ENCODE assay signal across 34 cellular contexts in genomic region chr7:124354206-124354605, GRCh38.
"Had no signal": no experiment of that assay in that cellular context is flagged by ENCODE, and none has a peak within 500 bp of the region (broad histone marks: within the 10 kb centered on the region; RNA-seq: fewer than 3 reads in every experiment).

No MANE protein-coding gene starts in this region.

- H3K9me3 ChIP-seq: ascending aorta had no signal

- H3K9me3 Mint-ChIP-seq: activated B cell treated with CpG ODN at 0.5 μM for 24 hours; activated CD4-positive, alpha-beta memory T cell treated with anti-CD3 and anti-CD28 coated beads for 36 hours; activated CD4-positive, alpha-beta T cell treated with anti-CD3 and anti-CD28 coated beads, Interleukin-2, amount 10 ng/mL, durations not matched to agents 24 days and 14 days; activated CD8-positive, alpha-beta T cell treated with anti-CD3 and anti-CD28 coated beads for 36 hours; activated naive CD4-positive, alpha-beta T cell treated with anti-CD3 and anti-CD28 coated beads, Interleukin-2, amount 50 U/mL, for 24 hours; activated naive CD8-positive, alpha-beta T cell treated with anti-CD3 and anti-CD28 coated beads, Interleukin-2, amount 10 ng/mL, durations not matched to agents 7 days and 5 days; activated naive CD8-positive, alpha-beta T cell treated with anti-CD3 and anti-CD28 coated beads, Interleukin-2, amount 50 U/mL, for 24 hours; activated T-helper 2 cell treated with anti-CD3 and anti-CD28 coated beads, Interferon-gamma antibody, Interleukin-2, Interleukin-4, amounts not matched to agents 10 μg/mL and 5 μg/mL and 100 μg/mL, durations not matched to agents 14 hours and 24 hours and 36 hours; T-helper 1 cell treated with Interleukin-12 subunit alpha and Interleukin-12 subunit beta and Interleukin-4 antibody, amounts not matched to agents 30 μg/mL and 1 μg/mL, for 36 hours had no signal

- H3K27me3 Mint-ChIP-seq: activated B cell treated with CpG ODN at 0.5 μM for 24 hours; activated CD4-positive, alpha-beta memory T cell treated with anti-CD3 and anti-CD28 coated beads for 36 hours; activated CD4-positive, alpha-beta T cell treated with anti-CD3 and anti-CD28 coated beads, Interleukin-2, amount 10 ng/mL, durations not matched to agents 24 days and 14 days; activated CD8-positive, alpha-beta T cell treated with anti-CD3 and anti-CD28 coated beads for 36 hours; activated naive CD4-positive, alpha-beta T cell treated with anti-CD3 and anti-CD28 coated beads, Interleukin-2, amount 10 ng/mL, durations not matched to agents 7 days and 5 days; activated naive CD4-positive, alpha-beta T cell treated with anti-CD3 and anti-CD28 coated beads, Interleukin-2, amount 50 U/mL, for 24 hours; activated naive CD8-positive, alpha-beta T cell; activated naive CD8-positive, alpha-beta T cell treated with anti-CD3 and anti-CD28 coated beads, Interleukin-2, amount 10 ng/mL, durations not matched to agents 7 days and 5 days; activated naive CD8-positive, alpha-beta T cell treated with anti-CD3 and anti-CD28 coated beads, Interleukin-2, amount 50 U/mL, for 24 hours; central memory CD8-positive, alpha-beta T cell had no signal

- H3K27ac Mint-ChIP-seq: activated B cell treated with CpG ODN at 0.5 μM for 24 hours; activated CD4-positive, alpha-beta memory T cell treated with anti-CD3 and anti-CD28 coated beads for 36 hours; activated CD4-positive, alpha-beta T cell treated with anti-CD3 and anti-CD28 coated beads, Interleukin-2, amount 10 ng/mL, durations not matched to agents 24 days and 14 days; activated CD8-positive, alpha-beta T cell treated with anti-CD3 and anti-CD28 coated beads for 36 hours; activated naive CD4-positive, alpha-beta T cell treated with anti-CD3 and anti-CD28 coated beads, Interleukin-2, amount 10 ng/mL, durations not matched to agents 7 days and 5 days; activated naive CD4-positive, alpha-beta T cell treated with anti-CD3 and anti-CD28 coated beads, Interleukin-2, amount 50 U/mL, for 24 hours; activated naive CD8-positive, alpha-beta T cell; activated naive CD8-positive, alpha-beta T cell treated with anti-CD3 and anti-CD28 coated beads, Interleukin-2, amount 10 ng/mL, durations not matched to agents 7 days and 5 days; activated naive CD8-positive, alpha-beta T cell treated with anti-CD3 and anti-CD28 coated beads, Interleukin-2, amount 50 U/mL, for 24 hours; activated T-helper 2 cell treated with anti-CD3 and anti-CD28 coated beads, Interferon-gamma antibody, Interleukin-2, Interleukin-4, amounts not matched to agents 10 μg/mL and 5 μg/mL and 100 μg/mL, durations not matched to agents 14 hours and 24 hours and 36 hours; T-helper 1 cell treated with Interleukin-12 subunit alpha and Interleukin-12 subunit beta and Interleukin-4 antibody, amounts not matched to agents 30 μg/mL and 1 μg/mL, for 36 hours; T-helper 2 cell treated with Interferon-gamma antibody and Interleukin-4, amounts not matched to agents 5 μg/mL and 100 μg/mL, for 36 hours had no signal

- FAIRE-seq: bronchial epithelial cell, TTC549 had no signal

- H3K4me1 Mint-ChIP-seq: activated B cell treated with CpG ODN at 0.5 μM for 24 hours; activated CD4-positive, alpha-beta T cell treated with anti-CD3 and anti-CD28 coated beads, Interleukin-2, amount 10 ng/mL, durations not matched to agents 24 days and 14 days; activated naive CD4-positive, alpha-beta T cell treated with anti-CD3 and anti-CD28 coated beads, Interleukin-2, amount 10 ng/mL, durations not matched to agents 7 days and 5 days; activated naive CD4-positive, alpha-beta T cell treated with anti-CD3 and anti-CD28 coated beads, Interleukin-2, amount 50 U/mL, for 24 hours; activated naive CD8-positive, alpha-beta T cell treated with anti-CD3 and anti-CD28 coated beads, Interleukin-2, amount 10 ng/mL, durations not matched to agents 7 days and 5 days; activated naive CD8-positive, alpha-beta T cell treated with anti-CD3 and anti-CD28 coated beads, Interleukin-2, amount 50 U/mL, for 24 hours; central memory CD8-positive, alpha-beta T cell had no signal

- H3K27me3 ChIP-seq: ascending aorta, cardiac muscle cell had no signal

- H3K36me3 ChIP-seq: ascending aorta, cardiac muscle cell had no signal

- H3K4me3 Mint-ChIP-seq: activated B cell treated with CpG ODN at 0.5 μM for 24 hours; activated CD4-positive, alpha-beta memory T cell treated with anti-CD3 and anti-CD28 coated beads for 36 hours; activated CD4-positive, alpha-beta T cell treated with anti-CD3 and anti-CD28 coated beads, Interleukin-2, amount 10 ng/mL, durations not matched to agents 24 days and 14 days; activated CD8-positive, alpha-beta T cell treated with anti-CD3 and anti-CD28 coated beads for 36 hours; activated naive CD4-positive, alpha-beta T cell treated with anti-CD3 and anti-CD28 coated beads, Interleukin-2, amount 10 ng/mL, durations not matched to agents 7 days and 5 days; activated naive CD4-positive, alpha-beta T cell treated with anti-CD3 and anti-CD28 coated beads, Interleukin-2, amount 50 U/mL, for 24 hours; activated naive CD8-positive, alpha-beta T cell; activated naive CD8-positive, alpha-beta T cell treated with anti-CD3 and anti-CD28 coated beads, Interleukin-2, amount 10 ng/mL, durations not matched to agents 7 days and 5 days; activated naive CD8-positive, alpha-beta T cell treated with anti-CD3 and anti-CD28 coated beads, Interleukin-2, amount 50 U/mL, for 24 hours; central memory CD8-positive, alpha-beta T cell; T-helper 1 cell treated with Interleukin-12 subunit alpha and Interleukin-12 subunit beta and Interleukin-4 antibody, amounts not matched to agents 30 μg/mL and 1 μg/mL, for 36 hours; T-helper 2 cell treated with Interferon-gamma antibody and Interleukin-4, amounts not matched to agents 5 μg/mL and 100 μg/mL, for 36 hours had no signal

- H3K27ac ChIP-seq: ascending aorta, cardiac muscle cell, VCaP had no signal

- ATAC-seq: activated CD8-positive, alpha-beta T cell treated with anti-CD3 and anti-CD28 coated beads for 36 hours; activated naive CD8-positive, alpha-beta T cell treated with anti-CD3 and anti-CD28 coated beads, Interleukin-2, amount 50 U/mL, for 24 hours had no signal

- H3K36me3 Mint-ChIP-seq: activated CD4-positive, alpha-beta memory T cell treated with anti-CD3 and anti-CD28 coated beads for 36 hours; activated naive CD4-positive, alpha-beta T cell treated with anti-CD3 and anti-CD28 coated beads, Interleukin-2, amount 10 ng/mL, durations not matched to agents 7 days and 5 days; activated naive CD4-positive, alpha-beta T cell treated with anti-CD3 and anti-CD28 coated beads, Interleukin-2, amount 50 U/mL, for 24 hours; activated naive CD8-positive, alpha-beta T cell; activated naive CD8-positive, alpha-beta T cell treated with anti-CD3 and anti-CD28 coated beads, Interleukin-2, amount 10 ng/mL, durations not matched to agents 7 days and 5 days; brain had no signal

- DNase-seq: activated B cell treated with CpG ODN at 0.5 μM for 24 hours; activated CD4-positive, alpha-beta memory T cell treated with anti-CD3 and anti-CD28 coated beads for 36 hours; activated CD4-positive, alpha-beta T cell treated with anti-CD3 and anti-CD28 coated beads for 4 hours; activated CD4-positive, alpha-beta T cell treated with anti-CD3 and anti-CD28 coated beads, Interleukin-2, amount 10 ng/mL, durations not matched to agents 24 days and 14 days; activated CD4-positive, alpha-beta T cell treated with anti-CD3 and anti-CD28 coated beads, Interleukin-2, amount 50 U/mL, for 1 hour; activated CD4-positive, alpha-beta T cell treated with anti-CD3 and anti-CD28 coated beads, Interleukin-2, amount 50 U/mL, for 4 hours; activated CD4-positive, CD25-positive, alpha-beta regulatory T cell treated with anti-CD3 and anti-CD28 coated beads, Interleukin-2, amount 50 U/mL, for 72 hours; activated CD8-positive, alpha-beta memory T cell treated with anti-CD3 and anti-CD28 coated beads, Interleukin-2, amount 50 U/mL, for 4 hours; activated CD8-positive, alpha-beta T cell treated with anti-CD3 and anti-CD28 coated beads for 36 hours; activated effector memory CD4-positive, alpha-beta T cell treated with Interleukin-2 at 50 U/mL for 16 hours; activated gamma-delta T cell; activated naive CD4-positive, alpha-beta T cell treated with anti-CD3 and anti-CD28 coated beads, Interleukin-2, amount 10 ng/mL, durations not matched to agents 7 days and 5 days; activated naive CD4-positive, alpha-beta T cell treated with Interleukin-2 at 50 U/mL for 16 hours; activated naive CD8-positive, alpha-beta T cell treated with anti-CD3 and anti-CD28 coated beads, Interleukin-2, amount 10 ng/mL, durations not matched to agents 7 days and 5 days; activated naive CD8-positive, alpha-beta T cell treated with anti-CD3 and anti-CD28 coated beads, Interleukin-2, amount 50 U/mL, for 24 hours; activated T-cell treated with anti-CD3 and anti-CD28 coated beads for 4 hours; activated T-cell treated with anti-CD3 and anti-CD28 coated beads, Interleukin-2, amount 50 U/mL, for 1 hour; activated T-cell treated with anti-CD3 and anti-CD28 coated beads, Interleukin-2, amount 50 U/mL, for 48 hours; amygdala; anterior cingulate cortex; T-helper 2 cell; T-helper 9 cell had no signal

- H3K4me3 ChIP-seq: ascending aorta, cardiac muscle cell had no signal

- H3K4me1 ChIP-seq: ascending aorta had no signal
